In genomic region chr3:133491481-133492059, GRCh38 we compare ENCODE assay signal across 9 cellular contexts.
DNase-seq lines count a peak whose midpoint lies in the region; ATAC-seq lines count a peak whose summit lies in the region.
"Had no signal": no experiment of that assay in that cellular context is flagged by ENCODE, and none has a peak within 500 bp of the region (broad histone marks: within the 10 kb centered on the region; RNA-seq: fewer than 3 reads in every experiment).

No MANE protein-coding gene starts in this region.

- POLR2A ChIA-PET in naive thymus-derived CD8-positive, alpha-beta T cell (lab: Charles Lee): interaction anchor here (0.7 to 8.9 kb wide), 4 partner anchors 8 to 87 kb away, joined by 3 to 224 read pairs (median 17); partner anchors contain the start of gene CDV3

- peak overlapping the region; percentile 85 for H3K27ac Mint-ChIP-seq in T-helper 1 cell treated with Interleukin-12 subunit alpha and Interleukin-12 subunit beta and Interleukin-4 antibody, amounts not matched to agents 30 μg/mL and 1 μg/mL, for 36 hours
- H3K27ac Mint-ChIP-seq in naive thymus-derived CD8-positive, alpha-beta T cell: peak overlapping the region; percentile 92 to 98 (median 97)
- no peak overlapping the region for H3K27ac Mint-ChIP-seq in immature natural killer cell
- H3K27ac Mint-ChIP-seq: dendritic cell treated with granulocyte-macrophage colony-stimulating factor and Interleukin-4, amounts not matched to agents 40 ng/mL and 50 ng/mL, for 4 days had no signal

- DNase-seq in T-helper 1 cell (no peak), immature natural killer cell (no peak), ecto neural progenitor cell (ENCODE audit: low spot score) (no peak), epidermal melanocyte (ENCODE audit: insufficient read length, low spot score) (no peak)
- peak in 1 of 10 donors; percentile 2 for DNase-seq in naive thymus-derived CD8-positive, alpha-beta T cell

- H3K36me3 Mint-ChIP-seq in T-helper 1 cell treated with Interleukin-12 subunit alpha and Interleukin-12 subunit beta and Interleukin-4 antibody, amounts not matched to agents 30 μg/mL and 1 μg/mL, for 36 hours (ENCODE audit: low read depth): peaks cover 5% of the 10 kb centered on the region
- H3K36me3 Mint-ChIP-seq in naive thymus-derived CD8-positive, alpha-beta T cell: peaks cover 0 to 3% (median 0%) of the 10 kb centered on the region in 3 donors
- H3K36me3 Mint-ChIP-seq in immature natural killer cell: no peaks in the 10 kb centered on the region

- ATAC-seq in GM21737 (IDR thresholded peaks at IDR 0.05; ENCODE audit: unreplicated experiment) (peak; percentile 26), HG03521 (IDR thresholded peaks at IDR 0.05; ENCODE audit: unreplicated experiment) (peak; percentile 2)
- ATAC-seq in naive thymus-derived CD8-positive, alpha-beta T cell: no peak

- H3K4me1 Mint-ChIP-seq in T-helper 1 cell treated with Interleukin-12 subunit alpha and Interleukin-12 subunit beta and Interleukin-4 antibody, amounts not matched to agents 30 μg/mL and 1 μg/mL, for 36 hours (ENCODE audit: low read depth): peaks cover 37% of the 10 kb centered on the region
- peaks cover 47 to 81% (median 65%) of the 10 kb centered on the region in 4 donors for H3K4me1 Mint-ChIP-seq in naive thymus-derived CD8-positive, alpha-beta T cell
- no peaks in the 10 kb centered on the region for H3K4me1 Mint-ChIP-seq in immature natural killer cell

- H3K9me3 Mint-ChIP-seq in T-helper 1 cell treated with Interleukin-12 subunit alpha and Interleukin-12 subunit beta and Interleukin-4 antibody, amounts not matched to agents 30 μg/mL and 1 μg/mL, for 36 hours: peaks cover 3% of the 10 kb centered on the region
- no peaks in the 10 kb centered on the region for H3K9me3 Mint-ChIP-seq in naive thymus-derived CD8-positive, alpha-beta T cell
- H3K9me3 Mint-ChIP-seq in immature natural killer cell: peaks cover 0 to 2% (median 0%) of the 10 kb centered on the region in 6 donors

- peak overlapping the region; percentile 74 for H3K4me3 Mint-ChIP-seq in T-helper 1 cell treated with Interleukin-12 subunit alpha and Interleukin-12 subunit beta and Interleukin-4 antibody, amounts not matched to agents 30 μg/mL and 1 μg/mL, for 36 hours
- H3K4me3 Mint-ChIP-seq in naive thymus-derived CD8-positive, alpha-beta T cell: peak overlapping the region; percentile 72 to 88 (median 82)
- H3K4me3 Mint-ChIP-seq in immature natural killer cell: no peak overlapping the region
- H3K4me3 Mint-ChIP-seq: dendritic cell treated with granulocyte-macrophage colony-stimulating factor and Interleukin-4, amounts not matched to agents 40 ng/mL and 50 ng/mL, for 4 days had no signal

- no peaks in the 10 kb centered on the region for H3K27me3 Mint-ChIP-seq in T-helper 1 cell treated with Interleukin-12 subunit alpha and Interleukin-12 subunit beta and Interleukin-4 antibody, amounts not matched to agents 30 μg/mL and 1 μg/mL, for 36 hours (ENCODE audit: low read depth)
- H3K27me3 Mint-ChIP-seq in naive thymus-derived CD8-positive, alpha-beta T cell: no peaks in the 10 kb centered on the region
- H3K27me3 Mint-ChIP-seq in immature natural killer cell (ENCODE audit: low read depth in 3 of 3): peaks cover 0 to 1% (median 0%) of the 10 kb centered on the region in 3 donors
- H3K27me3 Mint-ChIP-seq: dendritic cell treated with granulocyte-macrophage colony-stimulating factor and Interleukin-4, amounts not matched to agents 40 ng/mL and 50 ng/mL, for 4 days had no signal

Comparison
In these comparisons a context has a peak if more than half of its experiments do, and no peak if none do; other contexts are left out.
1. H3K27ac Mint-ChIP-seq: peak in T-helper 1 cell treated with Interleukin-12 subunit alpha and Interleukin-12 subunit beta and Interleukin-4 antibody, amounts not matched to agents 30 μg/mL and 1 μg/mL, for 36 hours (single experiment) and naive thymus-derived CD8-positive, alpha-beta T cell (10 of 10); none in immature natural killer cell (0 of 6).
2. H3K4me3 Mint-ChIP-seq: peak in T-helper 1 cell treated with Interleukin-12 subunit alpha and Interleukin-12 subunit beta and Interleukin-4 antibody, amounts not matched to agents 30 μg/mL and 1 μg/mL, for 36 hours (single experiment) and naive thymus-derived CD8-positive, alpha-beta T cell (10 of 10); none in immature natural killer cell (0 of 5).
3. ATAC-seq: peak in GM21737 (single experiment) and HG03521 (single experiment); none in naive thymus-derived CD8-positive, alpha-beta T cell (0 of 2).